In the genomic region with DNA sequence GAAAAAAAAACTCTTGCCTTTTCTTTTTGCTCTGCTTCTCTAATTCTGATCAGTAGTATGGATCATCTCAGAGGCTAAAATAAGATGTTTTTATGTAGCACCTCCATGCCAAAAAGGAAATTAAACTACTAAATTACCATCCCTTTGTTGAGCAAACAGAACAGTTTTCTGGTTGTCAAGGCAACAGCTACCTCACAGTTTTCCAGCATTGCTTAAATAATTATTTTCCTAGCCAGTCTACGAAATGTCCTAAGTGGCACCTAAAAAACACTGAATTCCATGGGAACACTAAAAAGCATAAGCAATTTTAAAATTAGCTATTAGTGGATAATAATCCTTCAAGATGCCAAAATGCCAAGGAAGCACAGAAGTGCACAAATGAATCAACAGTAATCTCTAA, we compare ENCODE assay signal across 20 cellular contexts.
DNase-seq lines count a peak whose midpoint lies in the region; ATAC-seq, FAIRE-seq and TF ChIP-seq lines count a peak whose summit lies in the region.
"Had no signal": no experiment of that assay in that cellular context is flagged by ENCODE, and none has a peak within 500 bp of the region (broad histone marks: within the 10 kb centered on the region; RNA-seq: fewer than 3 reads in every experiment).

No MANE protein-coding gene starts in this region.

- no peak overlapping the region for H2AK5ac ChIP-seq in neuronal stem cell (ENCODE audit: low read depth, low read length)

- no peak overlapping the region for H3K18ac ChIP-seq in neuronal stem cell (ENCODE audit: low read length)

- H3K27ac Mint-ChIP-seq in T-helper 17 cell, result peak overlapping the region; percentile 92
- H3K27ac Mint-ChIP-seq: activated CD4-positive, alpha-beta memory T cell treated with anti-CD3 and anti-CD28 coated beads for 36 hours; activated T-helper 17 cell treated with anti-CD3 and anti-CD28 coated beads, Interleukin-2, amount 50 U/mL, for 72 hours; stimulated activated naive B cell treated with anti-CD40 and anti-IgM and Interleukin-4, amounts not matched to agents 10 μg/mL and 1 μg/mL and 100 μg/mL, for 72 hours had no signal

- no peaks in the 10 kb centered on the region for H3K79me1 ChIP-seq in neuronal stem cell (ENCODE audit: low read depth, low read length)

- H3F3A ChIP-seq in smooth muscle cell (ENCODE audit: low read depth), result peaks cover 7% of the 10 kb centered on the region

- TF ChIP-seq CTCF in AG10803 (conservative IDR thresholded peaks at IDR 0.05; ENCODE audit: low read length) (no peak), D721Med (IDR thresholded peaks at IDR 0.05; ENCODE audit: insufficient read depth, missing control alignments) (no peak), fibroblast of pulmonary artery (IDR thresholded peaks at IDR 0.05; ENCODE audit: low read length, missing control alignments) (no peak), smooth muscle cell (IDR thresholded peaks at IDR 0.05; ENCODE audit: borderline replicate concordance, insufficient read depth, poor library complexity, severe bottlenecking) (no peak)

- H2AFZ ChIP-seq in neuronal stem cell (ENCODE audit: low read length), result no peak overlapping the region
- no peak overlapping the region for H2AFZ ChIP-seq in smooth muscle cell (ENCODE audit: low read depth)

- ATAC-seq in T-helper 17 cell, result no peak
- ATAC-seq: activated T-helper 17 cell treated with anti-CD3 and anti-CD28 coated beads, Interleukin-2, amount 50 U/mL, for 72 hours; stimulated activated naive B cell treated with anti-CD40 and anti-IgM and Interleukin-4, amounts not matched to agents 10 μg/mL and 1 μg/mL and 100 μg/mL, for 72 hours had no signal

- H3K27me3 Mint-ChIP-seq in T-helper 17 cell, result no peaks in the 10 kb centered on the region
- H3K27me3 Mint-ChIP-seq: activated CD4-positive, alpha-beta memory T cell treated with anti-CD3 and anti-CD28 coated beads for 36 hours; activated T-helper 17 cell treated with anti-CD3 and anti-CD28 coated beads, Interleukin-2, amount 50 U/mL, for 72 hours; stimulated activated naive B cell treated with anti-CD40 and anti-IgM and Interleukin-4, amounts not matched to agents 10 μg/mL and 1 μg/mL and 100 μg/mL, for 72 hours had no signal

- no peak overlapping the region for H2BK5ac ChIP-seq in neuronal stem cell (ENCODE audit: low read length)

- H2BK12ac ChIP-seq in neuronal stem cell (ENCODE audit: low read length), result no peak overlapping the region

- FAIRE-seq in D721Med (lab: Jason Lieb, UNC), result peak; percentile 51
- FAIRE-seq: frontal cortex had no signal

- H3K4me3 ChIP-seq in AG10803 (ENCODE audit: low read length) (no peak overlapping the region), fibroblast of pulmonary artery (replicated peaks; ENCODE audit: low read depth, low read length) (no peak overlapping the region), neuronal stem cell (ENCODE audit: low read length in 2 of 2) (no peak overlapping the region), smooth muscle cell (no peak overlapping the region)
- H3K4me3 ChIP-seq: lung, SJSA1, upper lobe of left lung had no signal

- H3K9ac ChIP-seq in neuronal stem cell (ENCODE audit: low read depth, low read length, poor library complexity) (no peak overlapping the region), smooth muscle cell (ENCODE audit: low read depth) (no peak overlapping the region)

- H3K36me3 ChIP-seq in neuronal stem cell (replicated peaks in 1 of 2; ENCODE audit: control insufficient read depth in 2 of 2, insufficient read depth in 2 of 2, low read length in 2 of 2), result no peaks in the 10 kb centered on the region
- no peaks in the 10 kb centered on the region for H3K36me3 ChIP-seq in smooth muscle cell (ENCODE audit: low read depth)
- H3K36me3 ChIP-seq: SJSA1, upper lobe of left lung had no signal

- no peak overlapping the region for H3K27ac ChIP-seq in neuronal stem cell (replicated peaks; ENCODE audit: low read length)
- H3K27ac ChIP-seq in smooth muscle cell (ENCODE audit: low read depth), result no peak overlapping the region
- H3K27ac ChIP-seq: SJSA1, upper lobe of left lung had no signal

- H4K8ac ChIP-seq in neuronal stem cell (ENCODE audit: low read depth, low read length), result no peak overlapping the region

- H3K9me3 ChIP-seq in T-helper 17 cell (ENCODE audit: control insufficient read depth, low read length, poor library complexity, severe bottlenecking) (no peaks in the 10 kb centered on the region), neuronal stem cell (replicated peaks in 1 of 2; ENCODE audit: control insufficient read depth in 2 of 2, insufficient read depth in 1 of 2, low read depth in 1 of 2, low read length in 2 of 2) (no peaks in the 10 kb centered on the region), smooth muscle cell (replicated peaks; ENCODE audit: low read depth) (no peaks in the 10 kb centered on the region)
- H3K9me3 ChIP-seq: SJSA1, upper lobe of left lung had no signal

- H3K4ac ChIP-seq in neuronal stem cell (ENCODE audit: low read length), result no peak overlapping the region

- peaks cover 100% of the 10 kb centered on the region for H4K20me1 ChIP-seq in smooth muscle cell (ENCODE audit: low read depth)

- H3K4me3 Mint-ChIP-seq in T-helper 17 cell, result peak overlapping the region; percentile 21
- H3K4me3 Mint-ChIP-seq: activated CD4-positive, alpha-beta memory T cell treated with anti-CD3 and anti-CD28 coated beads for 36 hours; activated T-helper 17 cell treated with anti-CD3 and anti-CD28 coated beads, Interleukin-2, amount 50 U/mL, for 72 hours; stimulated activated naive B cell treated with anti-CD40 and anti-IgM and Interleukin-4, amounts not matched to agents 10 μg/mL and 1 μg/mL and 100 μg/mL, for 72 hours had no signal

- no peak overlapping the region for H2BK15ac ChIP-seq in neuronal stem cell (ENCODE audit: low read length)

- H3K14ac ChIP-seq in neuronal stem cell (ENCODE audit: low read length), result no peak overlapping the region

- no CpG with 5 or more reads among the region's 1 CpG for WGBS in neuronal stem cell (ENCODE audit: extremely low coverage in 2 of 2, insufficient read length in 2 of 2, insufficient replicate concordance in 1 of 2), 2 donors
- 80% methylated on average over 1 of the region's 1 CpG for WGBS in smooth muscle cell (ENCODE audit: low lambda C conversion rate)

- H3K4me1 ChIP-seq in neuronal stem cell (ENCODE audit: control insufficient read depth in 2 of 2, insufficient read depth in 1 of 2, low read depth in 1 of 2, low read length in 2 of 2), result peaks cover 0 to 19% of the 10 kb centered on the region in 2 donors
- no peaks in the 10 kb centered on the region for H3K4me1 ChIP-seq in smooth muscle cell (ENCODE audit: low read depth)

- H3K27me3 ChIP-seq in neuronal stem cell (ENCODE audit: control insufficient read depth in 3 of 3, insufficient read depth in 3 of 3, low read depth in 1 of 3, low read length in 3 of 3) (no peaks in the 10 kb centered on the region), smooth muscle cell (ENCODE audit: low read depth) (no peaks in the 10 kb centered on the region)
- H3K27me3 ChIP-seq: SJSA1, upper lobe of left lung had no signal

- peak; percentile 43 for DNase-seq in AG10803 (ENCODE audit: low read depth)
- no peak for DNase-seq in D721Med (ENCODE audit: insufficient read length, low spot score)
- DNase-seq in T-helper 17 cell, result no peak
- peak; percentile 24 for DNase-seq in fibroblast of pulmonary artery (ENCODE audit: low read depth)
- DNase-seq in neuronal stem cell (ENCODE audit: low spot score), result no peak
- no peak for DNase-seq in HuH-7 (ENCODE audit: low spot score)
- DNase-seq in smooth muscle cell (lab: John Stamatoyannopoulos, UW; ENCODE audit: unreplicated experiment), result no peak
- no peak for DNase-seq in activated CD8-positive, alpha-beta memory T cell treated with anti-CD3 and anti-CD28 coated beads, Interleukin-2, amount 50 U/mL, for 4 hours
- DNase-seq: activated CD4-positive, alpha-beta memory T cell treated with anti-CD3 and anti-CD28 coated beads for 36 hours; anterior cingulate cortex; DMS79; effector memory CD4-positive, alpha-beta T cell; GOT3; NCI-H446 treated with DMSO at 0.1 percent for 48 hours; stimulated activated naive B cell treated with anti-CD40 and anti-IgM and Interleukin-4, amounts not matched to agents 10 μg/mL and 1 μg/mL and 100 μg/mL, for 72 hours; upper lobe of left lung had no signal

- peaks cover 100% of the 10 kb centered on the region for H3K79me2 ChIP-seq in smooth muscle cell (ENCODE audit: low read depth)

- peaks cover 40% of the 10 kb centered on the region for H3K4me1 Mint-ChIP-seq in T-helper 17 cell

- H3K23ac ChIP-seq in neuronal stem cell (ENCODE audit: low read depth, low read length, poor library complexity), result no peak overlapping the region

- H4K91ac ChIP-seq in neuronal stem cell (ENCODE audit: low read depth, low read length, poor library complexity), result no peak overlapping the region

- H3K4me2 ChIP-seq in neuronal stem cell (ENCODE audit: insufficient read depth, low read length, poor library complexity, severe bottlenecking), result no peak overlapping the region
- H3K4me2 ChIP-seq in smooth muscle cell, result no peak overlapping the region

- no peak overlapping the region for H2BK120ac ChIP-seq in neuronal stem cell (ENCODE audit: low read depth, low read length)

- no peaks in the 10 kb centered on the region for H3K36me3 Mint-ChIP-seq in T-helper 17 cell (ENCODE audit: low read depth)

Comparison
In these comparisons a context has a peak if more than half of its experiments do, and no peak if none do; other contexts are left out.
1. DNase-seq: peak in AG10803 (single experiment) and fibroblast of pulmonary artery (single experiment); none in D721Med (single experiment), T-helper 17 cell (0 of 3), neuronal stem cell (single experiment), HuH-7 (single experiment), smooth muscle cell (single experiment) and activated CD8-positive, alpha-beta memory T cell treated with anti-CD3 and anti-CD28 coated beads, Interleukin-2, amount 50 U/mL, for 4 hours (single experiment).